Comparison of ENCODE assay signal across 1 cellular context in genomic region chr17:29148790-29149430, GRCh38.
TF ChIP-seq lines count a peak whose summit lies in the region.

No MANE protein-coding gene starts in this region.

TF ChIP-seq in HepG2, 621 proteins besides CTCF, POLR2A, EP300 and RAD21 (continued from another document and continues in another):
- TF ChIP-seq DZIP1 (CRISPR knock-in tag; IDR thresholded peaks at IDR 0.05), result 0 out of 2 replicates have a peak, but pooled peaks have one; percentile 4
- no peak for TF ChIP-seq GPBP1L1 (CRISPR knock-in tag; IDR thresholded peaks at IDR 0.05)
- no peak for TF ChIP-seq ZNF234 (CRISPR knock-in tag; conservative IDR thresholded peaks at IDR 0.05)
- TF ChIP-seq MTF2 (CRISPR knock-in tag; IDR thresholded peaks at IDR 0.05; ENCODE audit: borderline replicate concordance), result no peak; the same call in 1 of the 2 replicates
- no peak for TF ChIP-seq ZNF329 (CRISPR knock-in tag; IDR thresholded peaks at IDR 0.05; ENCODE audit: low read depth)
- peak; percentile 73; the same call in 1 of the 2 replicates for TF ChIP-seq ZNF607 (CRISPR knock-in tag; IDR thresholded peaks at IDR 0.05; ENCODE audit: borderline replicate concordance)
- no peak for TF ChIP-seq ZNF7 (CRISPR knock-in tag; IDR thresholded peaks at IDR 0.05)
- TF ChIP-seq ZNF879 (CRISPR knock-in tag; IDR thresholded peaks at IDR 0.05), result no peak
- TF ChIP-seq ZFP1 (CRISPR knock-in tag; IDR thresholded peaks at IDR 0.05), result peak; percentile 50; the same call in 1 of the 2 replicates
- no peak for TF ChIP-seq REPIN1 (CRISPR knock-in tag; IDR thresholded peaks at IDR 0.05; ENCODE audit: borderline replicate concordance, low read depth)
- no peak for TF ChIP-seq ZNF839 (CRISPR knock-in tag; IDR thresholded peaks at IDR 0.05; ENCODE audit: borderline replicate concordance)
- TF ChIP-seq TRAFD1 (CRISPR knock-in tag; IDR thresholded peaks at IDR 0.05; ENCODE audit: borderline replicate concordance), result no peak
- TF ChIP-seq POLR2AphosphoS2 (IDR thresholded peaks at IDR 0.05; ENCODE audit: low read depth, low read length), result no peak
- TF ChIP-seq MEIS1 (CRISPR knock-in tag; IDR thresholded peaks at IDR 0.05; ENCODE audit: borderline replicate concordance), result no peak
- TF ChIP-seq PRPF4 (IDR thresholded peaks at IDR 0.05; ENCODE audit: low read depth, low read length, poor library complexity, severe bottlenecking), result no peak
- peak; percentile 77; the same call in 1 of the 2 replicates for TF ChIP-seq ARID4A (CRISPR knock-in tag; IDR thresholded peaks at IDR 0.05; ENCODE audit: borderline replicate concordance)
- no peak for TF ChIP-seq ZNF326 (CRISPR knock-in tag; IDR thresholded peaks at IDR 0.05; ENCODE audit: borderline replicate concordance)
- peak; percentile 94 for TF ChIP-seq MYPOP (CRISPR knock-in tag; IDR thresholded peaks at IDR 0.05)
- TF ChIP-seq HOXD1 (CRISPR knock-in tag; IDR thresholded peaks at IDR 0.05), result peak; percentile 62; the same call in 1 of the 2 replicates
- TF ChIP-seq NFE2L1 (CRISPR knock-in tag; IDR thresholded peaks at IDR 0.05; ENCODE audit: borderline replicate concordance), result no peak
- no peak for TF ChIP-seq ZNF101 (CRISPR knock-in tag; IDR thresholded peaks at IDR 0.05; ENCODE audit: borderline replicate concordance, low read depth)
- TF ChIP-seq NCOR1 (IDR thresholded peaks at IDR 0.05; ENCODE audit: borderline replicate concordance, low read length), result no peak
- TF ChIP-seq TFE3 (CRISPR knock-in tag; IDR thresholded peaks at IDR 0.05), result 0 out of 2 replicates have a peak, but pooled peaks have one; percentile 37
- TF ChIP-seq TCF7L2 (IDR thresholded peaks at IDR 0.05; ENCODE audit: low read depth, low read length), result no peak
- TF ChIP-seq ZNF484 (CRISPR knock-in tag; IDR thresholded peaks at IDR 0.05; ENCODE audit: borderline replicate concordance, low read depth), result no peak
- TF ChIP-seq ZSCAN9 (CRISPR knock-in tag; IDR thresholded peaks at IDR 0.05; ENCODE audit: borderline replicate concordance), result peak; percentile 67; the same call in 1 of the 2 replicates
- TF ChIP-seq ZNF441 (CRISPR knock-in tag; IDR thresholded peaks at IDR 0.05; ENCODE audit: borderline replicate concordance), result no peak
- TF ChIP-seq KAT8 (CRISPR knock-in tag; IDR thresholded peaks at IDR 0.05), result peak; percentile 72
- TF ChIP-seq POLR2G (IDR thresholded peaks at IDR 0.05; ENCODE audit: low read depth, low read length), result peak; percentile 30; the same call in 1 of the 2 replicates
- TF ChIP-seq FOXC1 (CRISPR knock-in tag; IDR thresholded peaks at IDR 0.05; ENCODE audit: borderline replicate concordance), result no peak; the same call in 1 of the 2 replicates
- TF ChIP-seq TP53 (CRISPR knock-in tag; conservative IDR thresholded peaks at IDR 0.05), result no peak
- TF ChIP-seq ZNF678 (CRISPR knock-in tag; IDR thresholded peaks at IDR 0.05), result no peak
- 0 out of 2 replicates have a peak, but pooled peaks have one; percentile 19 for TF ChIP-seq ZNF136 (CRISPR knock-in tag; IDR thresholded peaks at IDR 0.05; ENCODE audit: low read depth)
- TF ChIP-seq ZKSCAN5 (CRISPR knock-in tag; IDR thresholded peaks at IDR 0.05), result peak; percentile 92
- no peak; the same call in 1 of the 2 replicates for TF ChIP-seq FOXO1 (CRISPR knock-in tag; IDR thresholded peaks at IDR 0.05)
- no peak for TF ChIP-seq AKNA (CRISPR knock-in tag; IDR thresholded peaks at IDR 0.05; ENCODE audit: borderline replicate concordance)
- TF ChIP-seq ZBTB7A (CRISPR knock-in tag; IDR thresholded peaks at IDR 0.05), result peak; percentile 66; the same call in 1 of the 2 replicates
- no peak for TF ChIP-seq ZFP37 (CRISPR knock-in tag; IDR thresholded peaks at IDR 0.05; ENCODE audit: borderline replicate concordance)
- no peak for TF ChIP-seq HCFC1 (IDR thresholded peaks at IDR 0.05; ENCODE audit: low read depth, low read length)
- TF ChIP-seq CC2D1A (CRISPR knock-in tag; IDR thresholded peaks at IDR 0.05), result no peak
- TF ChIP-seq JARID2 (CRISPR knock-in tag; IDR thresholded peaks at IDR 0.05; ENCODE audit: insufficient replicate concordance), result no peak
- TF ChIP-seq RAD51 (IDR thresholded peaks at IDR 0.05; ENCODE audit: borderline replicate concordance), result no peak
- TF ChIP-seq SYNCRIP (IDR thresholded peaks at IDR 0.05; ENCODE audit: insufficient read depth, low read depth, low read length), result no peak
- no peak for TF ChIP-seq HES4 (CRISPR knock-in tag; IDR thresholded peaks at IDR 0.05; ENCODE audit: borderline replicate concordance)
- peak; percentile 52; the same call in 1 of the 2 replicates for TF ChIP-seq ZNF317 (CRISPR knock-in tag; IDR thresholded peaks at IDR 0.05)
- no peak for TF ChIP-seq CENPT (CRISPR knock-in tag; IDR thresholded peaks at IDR 0.05; ENCODE audit: low read depth)
- TF ChIP-seq ATRX (CRISPR knock-in tag; IDR thresholded peaks at IDR 0.05; ENCODE audit: borderline replicate concordance), result no peak
